27 cellular contexts compared by ENCODE assay signal in the genomic region with DNA sequence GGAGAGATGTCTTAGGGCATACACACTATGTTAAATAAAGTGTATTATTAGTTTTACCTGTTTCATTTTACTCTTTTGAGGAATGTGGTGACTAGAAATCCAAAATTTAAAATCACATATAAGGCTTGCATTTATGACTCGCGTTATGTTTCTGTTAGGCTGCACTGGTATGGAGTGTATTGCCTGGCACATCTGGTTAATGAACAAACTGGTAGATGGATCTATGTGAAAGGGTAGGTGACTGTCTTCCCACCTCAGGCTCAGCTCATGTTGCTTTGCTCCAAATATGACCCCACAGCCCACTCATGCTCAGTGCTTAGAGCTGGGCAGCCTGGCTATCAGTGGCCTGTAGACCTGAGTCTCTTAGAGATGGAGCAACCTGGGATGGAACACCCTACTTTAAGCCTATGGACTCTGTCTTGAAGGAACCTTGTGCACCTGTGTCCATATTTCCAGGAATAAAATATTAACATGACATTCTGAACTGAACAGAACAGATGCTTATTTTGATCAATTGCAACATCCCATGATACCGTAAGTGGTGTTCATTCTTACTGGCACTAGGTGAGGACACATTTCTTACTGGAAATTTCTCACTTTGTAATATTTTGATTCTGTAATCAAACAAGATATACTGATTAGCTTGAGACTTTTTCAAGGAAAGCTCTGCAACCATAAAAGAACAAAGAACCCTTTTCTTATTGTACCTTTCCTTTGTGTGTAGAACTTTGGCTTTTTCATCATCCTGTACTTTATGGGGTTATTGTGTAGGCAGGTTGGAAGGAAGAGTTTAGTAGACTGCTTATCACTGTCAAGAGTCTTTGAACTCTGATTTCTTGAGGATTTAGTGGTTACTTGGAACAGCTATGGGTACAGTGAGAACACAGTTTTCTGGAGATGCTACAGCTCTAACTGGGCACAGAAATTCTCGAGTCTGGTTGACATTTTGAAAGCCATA. TPM values are rescaled to one million over a fixed set of nuclear protein-coding genes. Genes with fewer than 3 reads are reported as not detected.
"Had no signal": no experiment of that assay in that cellular context is flagged by ENCODE, and none has a peak within 500 bp of the region (broad histone marks: within the 10 kb centered on the region; RNA-seq: fewer than 3 reads in every experiment).

No MANE protein-coding gene starts in this region.

- H3K4me3 ChIP-seq: gastrocnemius medialis, left lung, prostate gland, right atrium auricular region, spleen, thoracic aorta, vagina had no signal

- H3K9me3 ChIP-seq: gastrocnemius medialis, left lung, prostate gland, right atrium auricular region, spleen, thoracic aorta, vagina had no signal

- H2AFZ ChIP-seq: parathyroid adenoma had no signal

- H3K27ac ChIP-seq: gastrocnemius medialis, parathyroid adenoma, prostate gland, right atrium auricular region, thoracic aorta, vagina had no signal

- H3K27me3 ChIP-seq: gastrocnemius medialis, right atrium auricular region, spleen, vagina had no signal

- H3K4me1 ChIP-seq: gastrocnemius medialis, left lung, parathyroid adenoma, prostate gland, right atrium auricular region, vagina had no signal

- H3K9ac ChIP-seq: parathyroid adenoma had no signal

- ATAC-seq: effector memory CD8-positive, alpha-beta T cell; gastrocnemius medialis; left lung; naive thymus-derived CD8-positive, alpha-beta T cell; sciatic nerve; stimulated activated memory B cell treated with anti-CD40 and anti-IgM and Interleukin-4, amounts not matched to agents 10 μg/mL and 1 μg/mL and 100 μg/mL, for 72 hours; stimulated activated naive CD8-positive, alpha-beta T cell treated with anti-CD3 and anti-CD28 coated beads, Interleukin-15, Interleukin-2, amounts not matched to agents 100 U/mL and 50 U/mL, for 24 hours had no signal

- H3K36me3 ChIP-seq: gastrocnemius medialis, left lung, prostate gland, right atrium auricular region, spleen, thoracic aorta, vagina had no signal

- DNase-seq: central memory CD4-positive, alpha-beta T cell; cortex of kidney; effector memory CD8-positive, alpha-beta T cell; foreskin fibroblast; gastrocnemius medialis; head of caudate nucleus; kidney; left lung; mesendoderm; midbrain; naive thymus-derived CD8-positive, alpha-beta T cell; nephron progenitor cell; spleen; stimulated activated CD4-positive, alpha-beta T cell treated with anti-CD3 and anti-CD28 coated beads, Interleukin-4, amount 100 ng/mL, for 4 hours; stimulated activated naive CD8-positive, alpha-beta T cell treated with anti-CD3 and anti-CD28 coated beads, Interleukin-15, Interleukin-2, amounts not matched to agents 100 U/mL and 50 U/mL, for 24 hours; substantia nigra; trophoblast cell had no signal

RNA-seq across cellular contexts. Expression of a gene that starts 9.6 kb away (rescaled TPM):
- total RNA-seq: glomerular endothelial cell; lung microvascular endothelial cell; myocyte; naive thymus-derived CD8-positive, alpha-beta T cell had no signal
- polyA plus RNA-seq: naive thymus-derived CD8-positive, alpha-beta T cell had no signal
